ENCODE assay signal across 11 cellular contexts in the genomic region with DNA sequence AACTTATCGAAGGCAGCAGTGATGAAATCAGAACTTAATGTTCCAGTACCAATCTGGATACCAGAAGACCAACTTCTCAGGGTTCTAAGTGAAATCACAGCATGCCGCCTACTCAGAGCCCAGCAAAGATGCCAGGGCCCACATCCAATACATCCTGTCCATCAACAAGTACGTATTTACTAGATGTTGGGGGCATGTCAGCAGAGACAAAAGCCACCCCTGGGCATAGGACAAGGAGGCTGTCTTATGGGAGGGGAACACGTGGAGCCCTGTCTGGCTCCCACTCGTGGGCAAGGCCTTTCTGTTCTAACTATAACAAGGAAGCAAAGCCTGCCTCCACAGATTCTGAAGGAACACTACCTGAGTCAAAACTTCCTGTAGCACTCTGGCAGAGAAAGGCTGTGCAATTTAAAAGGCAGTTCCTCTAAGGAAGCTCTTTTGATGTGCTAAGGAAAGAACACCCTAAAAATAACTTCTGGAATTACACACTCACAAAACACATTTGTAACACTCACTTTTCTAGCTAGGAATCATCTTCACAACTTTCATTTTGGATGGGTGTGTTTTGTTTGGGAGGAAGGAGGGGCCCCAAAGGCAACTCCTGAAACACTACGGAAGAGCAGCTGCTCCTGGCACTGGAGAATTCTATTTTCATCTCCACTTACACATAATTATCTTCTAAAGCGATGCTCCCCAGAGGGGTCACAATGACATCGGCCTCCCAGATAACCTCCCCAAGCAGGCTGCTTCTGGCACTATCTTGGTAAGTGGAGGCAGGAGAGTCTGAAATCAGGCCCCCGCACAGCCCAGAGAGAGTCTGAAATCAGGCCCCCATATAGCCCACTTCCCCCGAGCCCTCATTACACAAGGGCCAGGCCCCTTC. TPM values are rescaled to one million over a fixed set of nuclear protein-coding genes. Genes with fewer than 3 reads are reported as not detected.
DNase-seq lines count a peak whose midpoint lies in the region; ATAC-seq and TF ChIP-seq lines count a peak whose summit lies in the region.
"Had no signal": no experiment of that assay in that cellular context is flagged by ENCODE, and none has a peak within 500 bp of the region (broad histone marks: within the 10 kb centered on the region; RNA-seq: fewer than 3 reads in every experiment).

No MANE protein-coding gene starts in this region.

- TF ChIP-seq CTCF in body of pancreas (IDR thresholded peaks at IDR 0.05), result no peak
- no peak for TF ChIP-seq CTCF in tibial nerve (IDR thresholded peaks at IDR 0.05)

- intact Hi-C loops in activated CD4-positive, alpha-beta T cell treated with anti-CD3 and anti-CD28 coated beads, Interleukin-2, amount 10 ng/mL, durations not matched to agents 24 days and 14 days (cut with micrococcal nuclease), result no loop called here
- intact Hi-C loops in body of pancreas (cut with DNase I), result no loop called here

- H3K27ac ChIP-seq in body of pancreas (peak overlapping the region; percentile 5 to 58 (median 34)), mesendoderm (ENCODE audit: low read depth, low read length) (no peak overlapping the region), tibial nerve (peak overlapping the region; percentile 52 to 94 (median 75))

- no peaks in the 10 kb centered on the region for H3K27me3 Mint-ChIP-seq in activated CD4-positive, alpha-beta T cell treated with anti-CD3 and anti-CD28 coated beads, Interleukin-2, amount 10 ng/mL, durations not matched to agents 24 days and 14 days
- H3K27me3 Mint-ChIP-seq: activated B cell treated with CpG ODN at 0.5 μM for 24 hours had no signal

- H4K8ac ChIP-seq in mesendoderm (ENCODE audit: low read depth, low read length), result no peak overlapping the region

- no peak overlapping the region for H2BK15ac ChIP-seq in mesendoderm (replicated peaks; ENCODE audit: low read depth)

- no peak overlapping the region for H3K18ac ChIP-seq in mesendoderm (ENCODE audit: low read length)

- H3K36me3 ChIP-seq in body of pancreas (replicated peaks in 1 of 2; ENCODE audit: insufficient read depth in 1 of 2, low read depth in 2 of 2), result no peaks in the 10 kb centered on the region
- H3K36me3 ChIP-seq in mesendoderm (ENCODE audit: control insufficient read depth, insufficient read depth, low read length), result no peaks in the 10 kb centered on the region
- no peaks in the 10 kb centered on the region for H3K36me3 ChIP-seq in tibial nerve

- H3K27me3 ChIP-seq in body of pancreas (no peaks in the 10 kb centered on the region), mesendoderm (ENCODE audit: insufficient read depth, low read length, poor library complexity) (no peaks in the 10 kb centered on the region), tibial nerve (no peaks in the 10 kb centered on the region)

- peaks cover 3% of the 10 kb centered on the region for H3K36me3 Mint-ChIP-seq in activated CD4-positive, alpha-beta T cell treated with anti-CD3 and anti-CD28 coated beads, Interleukin-2, amount 10 ng/mL, durations not matched to agents 24 days and 14 days (ENCODE audit: low read depth)
- H3K36me3 Mint-ChIP-seq: mesothelial cell of epicardium had no signal

- H4K5ac ChIP-seq in mesendoderm (ENCODE audit: low read length), result no peak overlapping the region

- H3K4me3 ChIP-seq in body of pancreas, result no peak overlapping the region
- no peak overlapping the region for H3K4me3 ChIP-seq in mesendoderm (ENCODE audit: low read length)
- no peak overlapping the region for H3K4me3 ChIP-seq in tibial nerve

- no peak for TF ChIP-seq POLR2A in body of pancreas (IDR thresholded peaks at IDR 0.05)
- no peak for TF ChIP-seq POLR2A in tibial nerve (IDR thresholded peaks at IDR 0.05)

- H2BK120ac ChIP-seq in mesendoderm (ENCODE audit: low read depth, low read length), result no peak overlapping the region

- H2BK5ac ChIP-seq in mesendoderm (ENCODE audit: low read length), result no peak overlapping the region

- H3K4me1 ChIP-seq in body of pancreas, result peaks cover 50% of the 10 kb centered on the region
- H3K4me1 ChIP-seq in mesendoderm (ENCODE audit: control insufficient read depth, low read depth, low read length), result peaks cover 18% of the 10 kb centered on the region
- H3K4me1 ChIP-seq in tibial nerve, result peaks cover 0 to 40% (median 15%) of the 10 kb centered on the region in 4 donors

- peak overlapping the region; percentile 29 for H3K56ac ChIP-seq in mesendoderm (ENCODE audit: low read length)

- peaks cover 77% of the 10 kb centered on the region for H3K4me1 Mint-ChIP-seq in activated CD4-positive, alpha-beta T cell treated with anti-CD3 and anti-CD28 coated beads, Interleukin-2, amount 10 ng/mL, durations not matched to agents 24 days and 14 days

- H3K4ac ChIP-seq in mesendoderm (ENCODE audit: low read depth, low read length), result peak overlapping the region; percentile 62

- no peaks in the 10 kb centered on the region for H3K9me3 Mint-ChIP-seq in activated CD4-positive, alpha-beta T cell treated with anti-CD3 and anti-CD28 coated beads, Interleukin-2, amount 10 ng/mL, durations not matched to agents 24 days and 14 days
- H3K9me3 Mint-ChIP-seq: activated B cell treated with CpG ODN at 0.5 μM for 24 hours had no signal

- H3K79me1 ChIP-seq in mesendoderm (ENCODE audit: low read length), result peaks cover 41% of the 10 kb centered on the region

- DNase-seq in activated CD4-positive, alpha-beta T cell treated with anti-CD3 and anti-CD28 coated beads, Interleukin-2, amount 10 ng/mL, durations not matched to agents 24 days and 14 days, result no peak
- no peak for DNase-seq in activated CD4-positive, alpha-beta T cell treated with anti-CD3 and anti-CD28 coated beads, Interleukin-2, amount 50 U/mL, for 48 hours
- peak in 1 of 4 donors; percentile 19 for DNase-seq in body of pancreas
- no peak for DNase-seq in mesendoderm
- peak in 1 of 2 donors; percentile 13 for DNase-seq in tibial nerve (ENCODE audit: low spot score in 2 of 2)
- DNase-seq in cerebellar cortex (ENCODE audit: low spot score), result no peak
- no peak for DNase-seq in putamen (ENCODE audit: low spot score)
- DNase-seq in effector CD8-positive, alpha-beta T cell (lab: John Stamatoyannopoulos, UW), result no peak
- DNase-seq: activated B cell treated with CpG ODN at 0.5 μM for 24 hours, cortex of kidney had no signal

- WGBS in body of pancreas, 2 donors, result 67% methylated on average over 10 of the region's 10 CpGs
- no CpG with 5 or more reads among the region's 10 CpGs for WGBS in mesendoderm (ENCODE audit: extremely low coverage, insufficient coverage, low lambda C conversion rate)
- 54 to 59% methylated on average over 10 of the region's 10 CpGs for WGBS in tibial nerve, 2 donors

- H2AK5ac ChIP-seq in mesendoderm (ENCODE audit: low read length), result no peak overlapping the region

- H3K23ac ChIP-seq in mesendoderm (ENCODE audit: low read length), result no peak overlapping the region

- H3K4me3 Mint-ChIP-seq in activated CD4-positive, alpha-beta T cell treated with anti-CD3 and anti-CD28 coated beads, Interleukin-2, amount 10 ng/mL, durations not matched to agents 24 days and 14 days, result peak overlapping the region; percentile 39
- H3K4me3 Mint-ChIP-seq: activated B cell treated with CpG ODN at 0.5 μM for 24 hours, mesothelial cell of epicardium had no signal

- TF ChIP-seq EP300 in tibial nerve (IDR thresholded peaks at IDR 0.05), result peak in 1 of 2 donors; percentile 20

- H3K79me2 ChIP-seq in mesendoderm (ENCODE audit: control insufficient read depth, insufficient read depth, low read length), result peaks cover 32% of the 10 kb centered on the region

- ATAC-seq in body of pancreas, result peak; percentile 20

- H3K27ac Mint-ChIP-seq in activated CD4-positive, alpha-beta T cell treated with anti-CD3 and anti-CD28 coated beads, Interleukin-2, amount 10 ng/mL, durations not matched to agents 24 days and 14 days, result peak overlapping the region; percentile 70
- H3K27ac Mint-ChIP-seq: activated B cell treated with CpG ODN at 0.5 μM for 24 hours had no signal

- H3K9me3 ChIP-seq in body of pancreas (no peaks in the 10 kb centered on the region), tibial nerve (no peaks in the 10 kb centered on the region)

- H3K9ac ChIP-seq in mesendoderm (ENCODE audit: low read length), result no peak overlapping the region

- H3K4me2 ChIP-seq in mesendoderm (ENCODE audit: low read length), result no peak overlapping the region

RNA-seq across cellular contexts. Expression of a gene that starts 14.2 kb away (rescaled TPM):
- total RNA-seq in activated CD4-positive, alpha-beta T cell treated with anti-CD3 and anti-CD28 coated beads, Interleukin-2, amount 10 ng/mL, durations not matched to agents 24 days and 14 days, result 30.0 and 33.7 TPM in 2 replicates
- total RNA-seq in body of pancreas, result 10 to 100 TPM in 1 of 2 donors, 1 to 10 TPM in 1; 4.6 to 27.5 TPM
- 40.2 TPM for polyA plus RNA-seq in mesendoderm (2013, experiment 1 of 2)
- polyA plus RNA-seq in mesendoderm (2013, experiment 2 of 2), result 41.8 TPM
- 10 to 100 TPM in 2 of 4 donors, 1 to 10 TPM in 2; 3.7 to 13.8 (median 7.6) TPM for total RNA-seq in tibial nerve
